1 cellular context compared by ENCODE assay signal in genomic region chr13:106473174-106473573, GRCh38.
TF ChIP-seq lines count a peak whose summit lies in the region.

No MANE protein-coding gene starts in this region.

TF ChIP-seq in IMR-90, 13 proteins besides CTCF, POLR2A, EP300 and RAD21:
- TF ChIP-seq FOS (IDR thresholded peaks at IDR 0.05; ENCODE audit: low read depth, low read length) (no peak), BHLHE40 (IDR thresholded peaks at IDR 0.05; ENCODE audit: low read depth, low read length) (no peak), RCOR1 (IDR thresholded peaks at IDR 0.05; ENCODE audit: insufficient replicate concordance, low read length) (no peak), MAZ (IDR thresholded peaks at IDR 0.05; ENCODE audit: borderline replicate concordance, low read depth, low read length) (no peak), NFE2L2 (IDR thresholded peaks at IDR 0.05; ENCODE audit: low read depth, low read length) (no peak), ELK1 (IDR thresholded peaks at IDR 0.05; ENCODE audit: borderline replicate concordance, low read depth, low read length) (no peak), RFX5 (IDR thresholded peaks at IDR 0.05; ENCODE audit: low read depth, low read length) (no peak), MAFK (IDR thresholded peaks at IDR 0.05; ENCODE audit: low read depth, low read length) (no peak), CHD1 (IDR thresholded peaks at IDR 0.05; ENCODE audit: low read depth, low read length) (no peak), USF2 (IDR thresholded peaks at IDR 0.05; ENCODE audit: low read depth, low read length) (no peak), SMC3 (IDR thresholded peaks at IDR 0.05; ENCODE audit: low read depth, low read length) (no peak)
